15 cellular contexts compared by ENCODE assay signal in the genomic region with DNA sequence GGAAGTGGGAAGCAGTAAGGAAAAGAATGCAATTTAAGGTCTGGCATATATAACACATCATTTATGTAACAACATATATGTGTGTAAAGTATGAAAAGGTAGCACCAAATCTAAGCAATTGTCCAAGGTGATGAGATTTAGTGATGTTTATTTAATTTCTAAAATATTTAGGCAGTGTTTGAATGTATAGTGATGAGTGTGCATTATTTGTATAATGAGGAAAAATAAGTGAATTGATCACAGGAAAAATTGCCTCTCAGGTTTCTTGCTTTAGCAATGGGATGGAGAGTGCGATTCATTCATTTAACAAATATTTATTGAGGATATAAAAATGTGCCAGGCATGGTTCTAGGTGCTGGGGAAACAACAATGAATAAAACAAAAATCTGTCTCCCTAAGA. TPM values are rescaled to one million over a fixed set of nuclear protein-coding genes. Genes with fewer than 3 reads are reported as not detected.
DNase-seq lines count a peak whose midpoint lies in the region; ATAC-seq and TF ChIP-seq lines count a peak whose summit lies in the region.
"Had no signal": no experiment of that assay in that cellular context is flagged by ENCODE, and none has a peak within 500 bp of the region (broad histone marks: within the 10 kb centered on the region; RNA-seq: fewer than 3 reads in every experiment).

No MANE protein-coding gene starts in this region.

- H3K27ac ChIP-seq in ACC112 (ENCODE audit: low read depth, low read length), result peak overlapping the region; percentile 79
- no peak overlapping the region for H3K27ac ChIP-seq in CD8-positive, alpha-beta memory T cell (ENCODE audit: low read depth, low read length)
- peak overlapping the region; percentile 86 for H3K27ac ChIP-seq in angular gyrus (ENCODE audit: low read depth, low read length)
- H3K27ac ChIP-seq: KMS-11 had no signal

- ATAC-seq in naive B cell (ENCODE audit: low read depth in 2 of 2) (no peak), HG03439 (IDR thresholded peaks at IDR 0.05; ENCODE audit: unreplicated experiment) (no peak), HG02588 (IDR thresholded peaks at IDR 0.05; ENCODE audit: unreplicated experiment) (no peak)
- ATAC-seq: mucosa of descending colon; stimulated activated effector memory CD8-positive, alpha-beta T cell treated with anti-CD3 and anti-CD28 coated beads, Interleukin-12 subunit alpha, Interleukin-12 subunit beta, amount 100 ng/mL, for 72 hours had no signal

- no peak for TF ChIP-seq CTCF in Caco-2 (IDR thresholded peaks at IDR 0.05; ENCODE audit: insufficient read depth in 1 of 2, low read depth in 1 of 2, low read length in 1 of 2, severe bottlenecking in 1 of 2, unreplicated experiment in 1 of 2)

- CTCF ChIA-PET in CD8-positive, alpha-beta memory T cell (lab: Charles Lee), result no interaction called here
- CTCF ChIA-PET in Caco-2 (lab: Charles Lee), result no interaction called here

- no peak overlapping the region for H2AFZ ChIP-seq in ACC112 (ENCODE audit: low read length, unreplicated experiment)

- H3K4me3 Mint-ChIP-seq in CD8-positive, alpha-beta memory T cell, result peak overlapping the region in 3 of 7 donors; percentile 8 to 86 (median 29)
- H3K4me3 Mint-ChIP-seq in naive B cell (peak overlapping the region in 7 of 8 donors; percentile 0 to 92 (median 32)), Caco-2 (ENCODE audit: unreplicated experiment) (no peak overlapping the region)
- H3K4me3 Mint-ChIP-seq: stimulated activated effector memory CD8-positive, alpha-beta T cell treated with anti-CD3 and anti-CD28 coated beads, Interleukin-12 subunit alpha, Interleukin-12 subunit beta, amount 100 ng/mL, for 72 hours had no signal

- no peaks in the 10 kb centered on the region for H3K9me3 ChIP-seq in CD8-positive, alpha-beta memory T cell (ENCODE audit: low read length)
- no peaks in the 10 kb centered on the region for H3K9me3 ChIP-seq in Caco-2
- H3K9me3 ChIP-seq: mucosa of descending colon had no signal

- H3K79me2 ChIP-seq in ACC112 (ENCODE audit: control insufficient read depth, insufficient read depth, low read length, unreplicated experiment), result peaks cover 27% of the 10 kb centered on the region

- intact Hi-C loops in Caco-2 (cut with micrococcal nuclease; ENCODE audit: unreplicated experiment), result no loop called here

- H3K27ac Mint-ChIP-seq in CD8-positive, alpha-beta memory T cell, result peak overlapping the region in 7 of 8 donors; percentile 4 to 92 (median 68)
- H3K27ac Mint-ChIP-seq in naive B cell (peak overlapping the region in 5 of 6 donors; percentile 10 to 95 (median 68)), Caco-2 (ENCODE audit: unreplicated experiment) (no peak overlapping the region)
- H3K27ac Mint-ChIP-seq: stimulated activated effector memory CD8-positive, alpha-beta T cell treated with anti-CD3 and anti-CD28 coated beads, Interleukin-12 subunit alpha, Interleukin-12 subunit beta, amount 100 ng/mL, for 72 hours had no signal

- H3K4me1 ChIP-seq in ACC112 (ENCODE audit: control insufficient read depth, insufficient read depth, low read length, unreplicated experiment) (peaks cover 16% of the 10 kb centered on the region), Caco-2 (no peaks in the 10 kb centered on the region)
- H3K4me1 ChIP-seq in CD8-positive, alpha-beta memory T cell (ENCODE audit: insufficient read depth, low read length), result peaks cover 7% of the 10 kb centered on the region

- peaks cover 0 to 4% of the 10 kb centered on the region in 2 donors for H3K27me3 Mint-ChIP-seq in CD8-positive, alpha-beta memory T cell
- no peaks in the 10 kb centered on the region for H3K27me3 Mint-ChIP-seq in naive B cell
- H3K27me3 Mint-ChIP-seq in Caco-2 (ENCODE audit: insufficient read depth, unreplicated experiment), result no peaks in the 10 kb centered on the region

- H3K9me3 Mint-ChIP-seq in CD8-positive, alpha-beta memory T cell, result no peaks in the 10 kb centered on the region
- H3K9me3 Mint-ChIP-seq in naive B cell, result peaks cover 0 to 3% (median 0%) of the 10 kb centered on the region in 7 donors
- H3K9me3 Mint-ChIP-seq in Caco-2 (ENCODE audit: unreplicated experiment), result no peaks in the 10 kb centered on the region
- H3K9me3 Mint-ChIP-seq: stimulated activated effector memory CD8-positive, alpha-beta T cell treated with anti-CD3 and anti-CD28 coated beads, Interleukin-12 subunit alpha, Interleukin-12 subunit beta, amount 100 ng/mL, for 72 hours had no signal

- peaks cover 0 to 7% (median 2%) of the 10 kb centered on the region in 3 donors for H3K36me3 Mint-ChIP-seq in CD8-positive, alpha-beta memory T cell
- H3K36me3 Mint-ChIP-seq in naive B cell (no peaks in the 10 kb centered on the region), Caco-2 (ENCODE audit: insufficient read depth, unreplicated experiment) (peaks cover 29% of the 10 kb centered on the region)

- no peak for DNase-seq in CD8-positive, alpha-beta memory T cell
- DNase-seq in naive B cell (no peak), Caco-2 (no peak)
- no peak for DNase-seq in stimulated activated CD4-positive, alpha-beta T cell treated with anti-CD3 and anti-CD28 coated beads, Interleukin-15, amount 100 ng/mL, for 24 hours
- DNase-seq: activated CD8-positive, alpha-beta memory T cell treated with anti-CD3 and anti-CD28 coated beads, Interleukin-2, amount 50 U/mL, for 4 hours; NCI-H187; RPMI8226; stimulated activated CD4-positive, alpha-beta T cell treated with anti-CD3 and anti-CD28 coated beads, Interleukin-4, amount 100 ng/mL, for 24 hours had no signal

- POLR2A ChIA-PET in CD8-positive, alpha-beta memory T cell (lab: Charles Lee), result no interaction called here
- POLR2A ChIA-PET in Caco-2 (lab: Charles Lee), result no interaction called here

- H3K27me3 ChIP-seq in ACC112 (ENCODE audit: insufficient read depth, low read length) (no peaks in the 10 kb centered on the region), Caco-2 (replicated peaks; ENCODE audit: control insufficient read depth, insufficient read depth, low read length) (no peaks in the 10 kb centered on the region)
- no peaks in the 10 kb centered on the region for H3K27me3 ChIP-seq in CD8-positive, alpha-beta memory T cell (ENCODE audit: insufficient read depth, low read length, poor library complexity, severe bottlenecking)

- H3K4me1 Mint-ChIP-seq in CD8-positive, alpha-beta memory T cell, result peaks cover 5 to 33% (median 16%) of the 10 kb centered on the region in 3 donors
- H3K4me1 Mint-ChIP-seq in naive B cell (peaks cover 28 to 34% (median 31%) of the 10 kb centered on the region in 3 donors), Caco-2 (ENCODE audit: low read depth, unreplicated experiment) (no peaks in the 10 kb centered on the region)

- no TSS peak for BruUV-seq in Caco-2 (replicated peaks; lab: Mats Ljungman, UMichigan)

- H3K36me3 ChIP-seq in ACC112 (ENCODE audit: insufficient read depth, low read length) (peaks cover 8% of the 10 kb centered on the region; the same call in 1 of the 2 replicates), Caco-2 (ENCODE audit: control insufficient read depth, insufficient read depth, low read length) (no peaks in the 10 kb centered on the region)
- no peaks in the 10 kb centered on the region for H3K36me3 ChIP-seq in CD8-positive, alpha-beta memory T cell (ENCODE audit: insufficient read depth, low read length)

- no peak overlapping the region for H3K4me3 ChIP-seq in ACC112 (ENCODE audit: low read depth, low read length)
- no peak overlapping the region for H3K4me3 ChIP-seq in CD8-positive, alpha-beta memory T cell (ENCODE audit: low read length)
- no peak overlapping the region for H3K4me3 ChIP-seq in Caco-2 (ENCODE audit: low read depth, low read length)
- H3K4me3 ChIP-seq: mucosa of descending colon had no signal

RNA-seq across cellular contexts. Expression of a gene that starts 2.2 kb away (rescaled TPM):
- total RNA-seq in CD8-positive, alpha-beta memory T cell, result 10 to 100 TPM; 31.9 to 33.9 TPM
- 59.2 TPM for polyA plus RNA-seq in CD8-positive, alpha-beta memory T cell
- 10 to 100 TPM; 39.0 to 73.3 (median 58.1) TPM for polyA plus RNA-seq in naive B cell (ENCODE audit: low read depth in 6 of 6)
- 163 and 174 TPM in 2 replicates for total RNA-seq in Caco-2 (2022)
